ENCODE assay signal across 1 cellular context in genomic region chr9:36445800-36446361, GRCh38.
TF ChIP-seq lines count a peak whose summit lies in the region.

No MANE protein-coding gene starts in this region.

TF ChIP-seq in HepG2, 621 proteins besides CTCF, POLR2A, EP300 and RAD21:
- no peak for TF ChIP-seq CEBPB (IDR thresholded peaks at IDR 0.05; ENCODE audit: borderline replicate concordance, low read depth, low read length)
- no peak for TF ChIP-seq ZNF75D (CRISPR knock-in tag; IDR thresholded peaks at IDR 0.05; ENCODE audit: borderline replicate concordance)
- peak; percentile 78 for TF ChIP-seq PRDM15 (CRISPR knock-in tag; IDR thresholded peaks at IDR 0.05)
